Comparison of ENCODE assay signal across 19 cellular contexts in the genomic region with DNA sequence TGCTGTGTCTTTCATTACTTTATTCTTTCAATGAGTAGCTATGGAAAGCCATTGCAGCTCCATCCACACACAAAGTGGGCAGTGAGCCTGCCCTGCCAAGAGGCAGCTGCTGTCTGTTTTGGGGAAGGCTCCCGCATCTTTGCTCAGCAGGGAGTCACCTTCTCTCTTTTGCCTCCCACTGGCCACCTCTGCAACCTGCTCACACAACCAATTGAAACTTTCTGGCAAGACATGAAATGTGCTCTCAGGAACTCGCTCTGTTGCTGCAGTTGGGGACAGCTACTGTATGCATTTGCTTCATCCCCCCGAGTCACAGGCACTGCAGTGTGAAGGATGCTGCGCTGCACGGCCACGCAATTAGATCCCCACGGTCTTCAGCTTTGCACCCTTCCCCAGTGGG.
"Had no signal": no experiment of that assay in that cellular context is flagged by ENCODE, and none has a peak within 500 bp of the region (broad histone marks: within the 10 kb centered on the region; RNA-seq: fewer than 3 reads in every experiment).

No MANE protein-coding gene starts in this region.

- H3K4me3 ChIP-seq: esophagus squamous epithelium, gastroesophageal sphincter, psoas muscle, skin epidermis, stomach, thoracic aorta, transverse colon had no signal

- H3K27ac Mint-ChIP-seq: naive thymus-derived CD4-positive, alpha-beta T cell; nephron progenitor cell had no signal

- H3K27ac ChIP-seq: epithelial cell of prostate, esophagus squamous epithelium, gastroesophageal sphincter, neutrophil, psoas muscle, skin epidermis, stomach, thoracic aorta, transverse colon had no signal

- FAIRE-seq: urothelium cell line had no signal

- DNase-seq: effector memory CD4-positive, alpha-beta T cell; esophagus squamous epithelium; foreskin fibroblast; glutamatergic neuron; naive thymus-derived CD4-positive, alpha-beta T cell; nephron progenitor cell; psoas muscle; retina; stimulated activated naive CD4-positive, alpha-beta T cell; stomach; substantia nigra; transverse colon had no signal

- H3K9me3 ChIP-seq: esophagus squamous epithelium, gastroesophageal sphincter, neutrophil, psoas muscle, stomach, thoracic aorta, transverse colon had no signal

- ATAC-seq: gastroesophageal sphincter; naive thymus-derived CD4-positive, alpha-beta T cell; psoas muscle; sciatic nerve had no signal

- H3K9me3 Mint-ChIP-seq: naive thymus-derived CD4-positive, alpha-beta T cell; nephron progenitor cell had no signal

- H3K36me3 ChIP-seq: esophagus squamous epithelium, gastroesophageal sphincter, neutrophil, stomach, thoracic aorta, transverse colon had no signal

- H3K4me1 ChIP-seq: esophagus squamous epithelium, gastroesophageal sphincter, psoas muscle, transverse colon had no signal

- H3K27me3 ChIP-seq: transverse colon had no signal
